12 cellular contexts compared by ENCODE assay signal in genomic region chr7:431041-431440, GRCh38.
DNase-seq lines count a peak whose midpoint lies in the region; TF ChIP-seq lines count a peak whose summit lies in the region.
"Had no signal": no experiment of that assay in that cellular context is flagged by ENCODE, and none has a peak within 500 bp of the region (broad histone marks: within the 10 kb centered on the region; RNA-seq: fewer than 3 reads in every experiment).

No MANE protein-coding gene starts in this region.

- CTCF ChIA-PET in HEK293 (lab: Yijun Ruan, JAX): no interaction called here
- CTCF ChIA-PET in A673 (lab: Charles Lee): no interaction called here

- no peak for TF ChIP-seq CTCF in HEK293 (tag by site-specific recombination; IDR thresholded peaks at IDR 0.05)
- TF ChIP-seq CTCF in esophagus muscularis mucosa (IDR thresholded peaks at IDR 0.05): no peak
- no peak for TF ChIP-seq CTCF in sigmoid colon (IDR thresholded peaks at IDR 0.05)
- TF ChIP-seq CTCF in A673 (conservative IDR thresholded peaks at IDR 0.05; ENCODE audit: low read depth, low read length): no peak

- POLR2A ChIA-PET in HEK293 (lab: Yijun Ruan, JAX): no interaction called here
- POLR2A ChIA-PET in A673 (lab: Charles Lee; ENCODE audit: low non-redundant PET): interaction anchor here (0.5 kb wide), 1 partner anchor 13 kb away, joined by 3 read pairs; no protein-coding TSS in a partner anchor

- H3K4me3 ChIP-seq in HEK293 (ENCODE audit: low read depth, low read length) (no peak overlapping the region), esophagus muscularis mucosa (no peak overlapping the region), sigmoid colon (no peak overlapping the region), A673 (ENCODE audit: low read depth, low read length, poor library complexity, severe bottlenecking) (no peak overlapping the region)
- H3K4me3 ChIP-seq: A549, GM23248 had no signal

- intact Hi-C loops in esophagus muscularis mucosa (cut with DNase I) (no loop called here), sigmoid colon (cut with DNase I) (no loop called here), A673 (cut with micrococcal nuclease; ENCODE audit: unreplicated experiment) (no loop called here)

- H3K36me3 ChIP-seq in HEK293 (ENCODE audit: control insufficient read depth in 2 of 2, insufficient read depth in 1 of 2, low read length in 2 of 2): no peaks in the 10 kb centered on the region
- H3K36me3 ChIP-seq in esophagus muscularis mucosa: no peaks in the 10 kb centered on the region
- no peaks in the 10 kb centered on the region for H3K36me3 ChIP-seq in sigmoid colon
- no peaks in the 10 kb centered on the region for H3K36me3 ChIP-seq in A673 (ENCODE audit: insufficient read depth, low read length, poor library complexity, severe bottlenecking)

- BruUV-seq in A673 (replicated peaks; lab: Mats Ljungman, UMichigan): no TSS peak

- no peaks in the 10 kb centered on the region for H3K9me3 ChIP-seq in HEK293 (ENCODE audit: control insufficient read depth, insufficient read depth, low read depth, low read length)
- H3K9me3 ChIP-seq in esophagus muscularis mucosa: no peaks in the 10 kb centered on the region
- H3K9me3 ChIP-seq in sigmoid colon: no peaks in the 10 kb centered on the region
- H3K9me3 ChIP-seq in A673 (ENCODE audit: low read depth, low read length, poor library complexity, severe bottlenecking): no peaks in the 10 kb centered on the region
- H3K9me3 ChIP-seq: A549 had no signal

- WGBS in esophagus muscularis mucosa: 90% methylated on average over 24 of the region's 24 CpGs
- WGBS in sigmoid colon, 2 donors: 93 to 94% methylated on average over 24 of the region's 24 CpGs

- peaks cover 0 to 9% (median 0%) of the 10 kb centered on the region in 4 donors for H3K27me3 ChIP-seq in esophagus muscularis mucosa
- peaks cover 0 to 10% (median 0%) of the 10 kb centered on the region in 3 donors for H3K27me3 ChIP-seq in sigmoid colon
- no peaks in the 10 kb centered on the region for H3K27me3 ChIP-seq in A673 (replicated peaks; ENCODE audit: insufficient read depth, low read depth, low read length, poor library complexity)

- DNase-seq in esophagus muscularis mucosa (ENCODE audit: extremely low spot score) (no peak), sigmoid colon (no peak), A673 (ENCODE audit: low spot score) (no peak), NCI-H748 (lab: John Stamatoyannopoulos, UW; ENCODE audit: unreplicated experiment) (no peak), NCI-H82 treated with DMSO at 0.1 percent for 48 hours (lab: John Stamatoyannopoulos, UW; ENCODE audit: unreplicated experiment) (no peak)
- DNase-seq: CD8-positive, alpha-beta memory T cell; DMS 273 treated with DMSO at 0.1 percent for 48 hours; GM23248; IMR-90 had no signal

- no peak for TF ChIP-seq EP300 in esophagus muscularis mucosa (IDR thresholded peaks at IDR 0.05)
- no peak for TF ChIP-seq EP300 in sigmoid colon (IDR thresholded peaks at IDR 0.05)

- H3K4me1 ChIP-seq in HEK293 (ENCODE audit: control insufficient read depth, insufficient read depth, low read length) (no peaks in the 10 kb centered on the region), esophagus muscularis mucosa (peaks cover 0 to 12% (median 6%) of the 10 kb centered on the region in 4 donors), sigmoid colon (peaks cover 0 to 6% (median 0%) of the 10 kb centered on the region in 4 donors), A673 (ENCODE audit: insufficient read depth, low read length, poor library complexity, severe bottlenecking) (no peaks in the 10 kb centered on the region)

- H3K27ac ChIP-seq in HEK293 (ENCODE audit: extremely low read depth, low read depth, low read length) (no peak overlapping the region), angular gyrus (ENCODE audit: low read depth, low read length) (peak overlapping the region; percentile 27), esophagus muscularis mucosa (replicated peaks in 1 of 4) (peak overlapping the region in 3 of 4 donors; percentile 13 to 59 (median 28)), sigmoid colon (peak overlapping the region in 3 of 4 donors; percentile 31 to 55 (median 38)), A673 (ENCODE audit: low read depth, low read length, poor library complexity, severe bottlenecking) (no peak overlapping the region)
- H3K27ac ChIP-seq: GM23248 had no signal

- TF ChIP-seq POLR2A in esophagus muscularis mucosa (IDR thresholded peaks at IDR 0.05; ENCODE audit: low read depth) (no peak), sigmoid colon (IDR thresholded peaks at IDR 0.05) (no peak)

TF ChIP-seq in HEK293, 187 proteins besides CTCF, POLR2A, EP300 and RAD21:
- no peak for TF ChIP-seq ZNF510 (tag by site-specific recombination; IDR thresholded peaks at IDR 0.05; ENCODE audit: insufficient replicate concordance)
- peak; percentile 55; the same call in 1 of the 2 replicates for TF ChIP-seq ZNF112 (tag by site-specific recombination; IDR thresholded peaks at IDR 0.05)
- no peak for TF ChIP-seq ZFP37 (tag by site-specific recombination; IDR thresholded peaks at IDR 0.05)

Comparison
In these comparisons a context has a peak if more than half of its experiments do, and no peak if none do; other contexts are left out.
1. H3K27ac ChIP-seq: peak in angular gyrus (single experiment), esophagus muscularis mucosa (3 of 4) and sigmoid colon (3 of 4); none in HEK293 (single experiment) and A673 (single experiment).